Comparison of ENCODE assay signal across 11 cellular contexts in genomic region chr18:40493316-40493715, GRCh38.
"Had no signal": no experiment of that assay in that cellular context is flagged by ENCODE, and none has a peak within 500 bp of the region (broad histone marks: within the 10 kb centered on the region; RNA-seq: fewer than 3 reads in every experiment).

No MANE protein-coding gene starts in this region.

- H3K4me3 ChIP-seq: GM23248, GM23338, HAP-1 had no signal

- H3K27ac ChIP-seq: GM23248 had no signal

- ATAC-seq: GM23338, HCT116 had no signal

- H3K4me1 ChIP-seq: HAP-1 had no signal

- H3K4me2 ChIP-seq: GM23338 had no signal

- H3K36me3 ChIP-seq: HAP-1 had no signal

- DNase-seq: GM23248, GOT3, H7, H9, HCEC 1CT, HFFc6 had no signal

- FAIRE-seq: H1, H54 had no signal

- H3K9ac ChIP-seq: GM23248 had no signal
